In genomic region chr19:46471116-46471733, GRCh38 we compare ENCODE assay signal across 8 cellular contexts. TPM values are rescaled to one million over a fixed set of nuclear protein-coding genes. Genes with fewer than 3 reads are reported as not detected.
DNase-seq lines count a peak whose midpoint lies in the region; ATAC-seq and TF ChIP-seq lines count a peak whose summit lies in the region.

A gene with protein sequence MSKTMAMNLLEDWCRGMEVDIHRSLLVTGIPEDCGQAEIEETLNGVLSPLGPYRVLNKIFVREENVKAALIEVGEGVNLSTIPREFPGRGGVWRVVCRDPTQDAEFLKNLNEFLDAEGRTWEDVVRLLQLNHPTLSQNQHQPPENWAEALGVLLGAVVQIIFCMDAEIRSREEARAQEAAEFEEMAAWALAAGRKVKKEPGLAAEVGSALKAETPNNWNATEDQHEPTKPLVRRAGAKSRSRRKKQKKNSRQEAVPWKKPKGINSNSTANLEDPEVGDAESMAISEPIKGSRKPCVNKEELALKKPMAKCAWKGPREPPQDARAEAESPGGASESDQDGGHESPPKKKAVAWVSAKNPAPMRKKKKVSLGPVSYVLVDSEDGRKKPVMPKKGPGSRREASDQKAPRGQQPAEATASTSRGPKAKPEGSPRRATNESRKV (minus strand): TSS chr19:46471563. CDS start chr19:46471035, 528 bp downstream.

- ATAC-seq in left ventricle myocardium superior: peak; percentile 92
- no peak for ATAC-seq in HG02840 (IDR thresholded peaks at IDR 0.05; ENCODE audit: low FRiP score, unreplicated experiment)
- no peak for ATAC-seq in HG03571 (IDR thresholded peaks at IDR 0.05; ENCODE audit: unreplicated experiment)
- ATAC-seq in HG03442 (IDR thresholded peaks at IDR 0.05; ENCODE audit: unreplicated experiment): no peak

- TF ChIP-seq CTCF in 22Rv1 (IDR thresholded peaks at IDR 0.05): 0 out of 2 replicates have a peak, but pooled peaks have one; percentile 5

- peak within 1 kb of the TSS; percentile 78 for H3K9ac ChIP-seq in adipocyte (ENCODE audit: low read length)

- peak; percentile 65 for DNase-seq in KBM-7
- DNase-seq in adipocyte (ENCODE audit: low read depth): peak; percentile 85
- DNase-seq in left ventricle myocardium superior: peak; percentile 85
- peak; percentile 81 for DNase-seq in putamen (ENCODE audit: low spot score)

- no peaks in the 10 kb centered on the region for H3K27me3 ChIP-seq in adipocyte (replicated peaks; ENCODE audit: control insufficient read depth, insufficient read depth, low read length)

- intact Hi-C loops in left ventricle myocardium superior (cut with micrococcal nuclease): no loop called here

- H3K4me3 ChIP-seq in adipocyte (ENCODE audit: low read length): peak within 1 kb of the TSS; percentile 70

- H3K4me1 ChIP-seq in adipocyte (ENCODE audit: control insufficient read depth, insufficient read depth, low read length): peaks cover 36% of the 10 kb centered on the region

- no peaks in the 10 kb centered on the region for H3K9me3 ChIP-seq in adipocyte (ENCODE audit: control insufficient read depth, low read length)

- in situ Hi-C loops in KBM-7 (cut with MboI; ENCODE audit: low pct_unique_long_range_greater_than_20kb, low sequenced_read_pairs): no loop called here

- H3K27ac ChIP-seq in 22Rv1: peak within 1 kb of the TSS; percentile 33; the same call in 1 of the 2 replicates

- H3K36me3 ChIP-seq in adipocyte (ENCODE audit: control insufficient read depth, insufficient read depth, low read length, severe bottlenecking): no peaks in the 10 kb centered on the region

RNA-seq across cellular contexts. Expression of the gene that starts here (rescaled TPM):
- total RNA-seq in left ventricle myocardium superior: 9.4 TPM
